In the genomic region with DNA sequence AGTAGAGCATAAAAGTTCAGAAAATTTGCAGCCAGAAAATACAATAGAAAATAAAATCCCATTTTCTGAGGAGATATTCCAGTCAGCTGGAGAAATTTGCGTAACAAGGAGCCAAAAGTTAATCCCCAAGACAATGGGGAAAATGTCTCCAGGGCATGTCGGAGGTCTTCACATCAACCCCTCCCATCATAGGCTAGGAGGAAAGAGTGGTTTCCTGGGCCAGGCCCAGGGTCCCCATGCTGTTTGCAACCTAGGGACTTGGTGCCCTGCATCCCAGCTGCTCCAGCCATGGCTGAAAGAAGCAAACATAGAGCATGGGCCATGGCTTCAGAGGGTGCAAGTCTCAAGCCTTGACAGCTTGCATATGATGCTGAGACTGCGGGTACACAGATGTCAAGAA, we compare ENCODE assay signal across 28 cellular contexts.
"Had no signal": no experiment of that assay in that cellular context is flagged by ENCODE, and none has a peak within 500 bp of the region (broad histone marks: within the 10 kb centered on the region; RNA-seq: fewer than 3 reads in every experiment).

No MANE protein-coding gene starts in this region.

- H3K4me3 ChIP-seq: adrenal gland, ascending aorta, body of pancreas, breast epithelium, cardiac muscle cell had no signal

- H3K27me3 ChIP-seq: adrenal gland, ascending aorta, body of pancreas, brain microvascular endothelial cell, breast epithelium, cardiac muscle cell had no signal

- H3K4me1 ChIP-seq: adrenal gland, ascending aorta, body of pancreas, breast epithelium had no signal

- H3K9me3 ChIP-seq: adrenal gland, ascending aorta, body of pancreas, breast epithelium had no signal

- DNase-seq: activated effector memory CD4-positive, alpha-beta T cell treated with anti-CD3 and anti-CD28 coated beads, Interleukin-2, amount 50 U/mL, for 16 hours; activated effector memory CD4-positive, alpha-beta T cell treated with Interleukin-2 at 50 U/mL for 16 hours; activated gamma-delta T cell treated with Interleukin-2 at 50 U/mL for 16 hours; activated naive CD4-positive, alpha-beta T cell; activated naive CD4-positive, alpha-beta T cell treated with anti-CD3 and anti-CD28 coated beads for 36 hours; activated naive CD4-positive, alpha-beta T cell treated with anti-CD3 and anti-CD28 coated beads, Interleukin-2, amount 10 ng/mL, durations not matched to agents 7 days and 5 days; activated naive CD4-positive, alpha-beta T cell treated with anti-CD3 and anti-CD28 coated beads, Interleukin-2, amount 50 U/mL, for 16 hours; activated naive CD4-positive, alpha-beta T cell treated with Interleukin-2 at 50 U/mL for 16 hours; activated naive CD8-positive, alpha-beta T cell treated with anti-CD3 and anti-CD28 coated beads for 36 hours; activated naive CD8-positive, alpha-beta T cell treated with anti-CD3 and anti-CD28 coated beads, Interleukin-2, amount 10 ng/mL, durations not matched to agents 7 days and 5 days; activated naive CD8-positive, alpha-beta T cell treated with anti-CD3 and anti-CD28 coated beads, Interleukin-2, amount 50 U/mL, for 24 hours; activated T-cell treated with anti-CD3 and anti-CD28 coated beads, Interleukin-2, amount 50 U/mL, for 24 hours; activated T-cell treated with anti-CD3 and anti-CD28 coated beads, Interleukin-2, amount 50 U/mL, for 4 hours; activated T-cell treated with anti-CD3 and anti-CD28 coated beads, Interleukin-2, amount 50 U/mL, for 48 hours; activated T-cell treated with anti-CD3 and anti-CD28 coated beads, Interleukin-2, amount 50 U/mL, for 72 hours; adrenal gland; amniotic stem cell; amygdala; anterior cingulate cortex; aorta; body of pancreas; brain microvascular endothelial cell; caudate nucleus; central memory CD4-positive, alpha-beta T cell; cerebellar nuclear complex had no signal

- H3K36me3 ChIP-seq: adrenal gland, ascending aorta, brain microvascular endothelial cell, breast epithelium, cardiac muscle cell had no signal
